10 cellular contexts compared by ENCODE assay signal in the genomic region with DNA sequence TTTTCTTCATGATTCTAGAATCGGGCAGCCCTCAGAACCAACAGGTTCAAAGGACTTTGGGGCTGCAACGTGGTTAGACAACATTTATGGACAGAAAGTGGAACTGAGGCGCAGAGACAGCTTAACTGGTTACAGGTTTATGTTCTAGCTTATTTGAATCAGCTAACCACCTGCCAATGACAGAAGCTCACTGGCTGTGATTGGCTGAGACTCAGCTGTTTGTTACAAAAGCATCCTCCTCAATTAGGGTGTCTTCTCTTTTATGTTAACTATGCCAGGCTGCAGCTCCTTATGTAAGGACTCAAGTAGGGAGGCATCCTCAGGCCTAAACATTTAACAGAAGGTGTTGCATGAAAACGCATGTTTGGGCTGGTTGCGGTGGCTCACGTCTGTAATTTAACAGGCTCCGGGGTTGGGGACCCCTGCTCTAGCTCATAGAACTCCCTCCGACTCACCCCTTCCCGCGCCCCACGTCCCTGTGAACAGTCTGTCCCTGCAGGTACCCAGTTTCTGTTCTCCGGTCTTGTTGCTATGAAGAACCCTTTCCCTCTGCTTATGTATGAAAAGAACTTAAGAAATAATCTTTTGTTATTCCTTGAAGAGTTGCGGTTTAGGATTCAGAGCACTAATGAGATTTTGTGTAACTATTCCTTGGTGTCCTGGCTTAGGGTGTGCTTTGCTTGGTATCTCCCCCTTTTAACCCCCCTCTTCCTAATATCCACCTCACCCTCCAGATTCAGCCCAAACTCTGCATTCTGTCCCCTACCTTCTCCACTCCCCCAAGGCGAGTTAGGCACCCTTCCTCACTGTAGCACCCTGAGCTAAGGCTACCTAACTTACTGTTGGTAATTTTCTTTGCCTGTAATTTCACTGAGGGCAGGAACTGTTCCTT. TPM values are rescaled to one million over a fixed set of nuclear protein-coding genes. Genes with fewer than 3 reads are reported as not detected.
DNase-seq lines count a peak whose midpoint lies in the region; ATAC-seq and TF ChIP-seq lines count a peak whose summit lies in the region.
"Had no signal": no experiment of that assay in that cellular context is flagged by ENCODE, and none has a peak within 500 bp of the region (broad histone marks: within the 10 kb centered on the region; RNA-seq: fewer than 3 reads in every experiment).

No MANE protein-coding gene starts in this region.

- no peaks in the 10 kb centered on the region for H3K27me3 ChIP-seq in iPS-18a (ENCODE audit: control insufficient read depth, insufficient read depth, low read length)
- H3K27me3 ChIP-seq: sigmoid colon had no signal

- H3K4me1 Mint-ChIP-seq in activated T-cell treated with anti-CD3 and anti-CD28 coated beads, Interleukin-2, amount 50 U/mL, for 24 hours (ENCODE audit: low read depth): peaks cover 33% of the 10 kb centered on the region
- H3K4me1 Mint-ChIP-seq in WTC11: peaks cover 25% of the 10 kb centered on the region
- H3K4me1 Mint-ChIP-seq in stimulated activated memory B cell treated with anti-CD40 and anti-IgM and Interleukin-4, amounts not matched to agents 10 μg/mL and 1 μg/mL and 100 μg/mL, for 72 hours: peaks cover 21% of the 10 kb centered on the region

- no peak for ATAC-seq in WTC11
- no peak for ATAC-seq in stimulated activated memory B cell treated with anti-CD40 and anti-IgM and Interleukin-4, amounts not matched to agents 10 μg/mL and 1 μg/mL and 100 μg/mL, for 72 hours

- no peaks in the 10 kb centered on the region for H3K36me3 ChIP-seq in iPS-18a (ENCODE audit: control insufficient read depth, low read depth, low read length)
- H3K36me3 ChIP-seq: sigmoid colon had no signal

- CTCF ChIA-PET in WTC11 (lab: Charles Lee): interaction anchor here (4.5 kb wide), 1 partner anchor 39 kb away, joined by 16 read pairs; no protein-coding TSS in a partner anchor

- no peaks in the 10 kb centered on the region for H3K27me3 Mint-ChIP-seq in activated T-cell treated with anti-CD3 and anti-CD28 coated beads, Interleukin-2, amount 50 U/mL, for 24 hours
- H3K27me3 Mint-ChIP-seq in WTC11 (ENCODE audit: low read depth): no peaks in the 10 kb centered on the region
- H3K27me3 Mint-ChIP-seq in stimulated activated memory B cell treated with anti-CD40 and anti-IgM and Interleukin-4, amounts not matched to agents 10 μg/mL and 1 μg/mL and 100 μg/mL, for 72 hours: no peaks in the 10 kb centered on the region

- H3K27ac Mint-ChIP-seq in activated T-cell treated with anti-CD3 and anti-CD28 coated beads, Interleukin-2, amount 50 U/mL, for 24 hours: peak overlapping the region; percentile 77
- peak overlapping the region; percentile 53; the same call in 1 of the 2 replicates for H3K27ac Mint-ChIP-seq in WTC11
- H3K27ac Mint-ChIP-seq in stimulated activated memory B cell treated with anti-CD40 and anti-IgM and Interleukin-4, amounts not matched to agents 10 μg/mL and 1 μg/mL and 100 μg/mL, for 72 hours: peak overlapping the region; percentile 86

- no peaks in the 10 kb centered on the region for H3K9me3 Mint-ChIP-seq in activated T-cell treated with anti-CD3 and anti-CD28 coated beads, Interleukin-2, amount 50 U/mL, for 24 hours
- no peaks in the 10 kb centered on the region for H3K9me3 Mint-ChIP-seq in WTC11
- H3K9me3 Mint-ChIP-seq in stimulated activated memory B cell treated with anti-CD40 and anti-IgM and Interleukin-4, amounts not matched to agents 10 μg/mL and 1 μg/mL and 100 μg/mL, for 72 hours: no peaks in the 10 kb centered on the region

- H3K4me3 ChIP-seq in iPS-18a (ENCODE audit: low read length): peak overlapping the region; percentile 84

- peaks cover 3% of the 10 kb centered on the region for H3K4me1 ChIP-seq in iPS-18a (ENCODE audit: control insufficient read depth, low read depth, low read length)

- no peak overlapping the region for H3K27ac ChIP-seq in iPS-18a (ENCODE audit: low read length)

- no peak for DNase-seq in activated T-cell treated with anti-CD3 and anti-CD28 coated beads, Interleukin-2, amount 50 U/mL, for 24 hours
- DNase-seq in activated T-cell treated with anti-CD3 and anti-CD28 coated beads for 4 hours (no peak), WTC11 (ENCODE audit: low spot score) (no peak), GM19240 (ENCODE audit: insufficient read length, low spot score) (no peak), NCI-H1092 treated with DMSO at 0.1 percent for 48 hours (lab: John Stamatoyannopoulos, UW) (no peak)
- no peak for DNase-seq in stimulated activated CD4-positive, alpha-beta T cell treated with anti-CD3 and anti-CD28 coated beads, Interleukin-12 subunit alpha, Interleukin-12 subunit beta, amount 100 ng/mL, for 4 hours
- DNase-seq: NCI-H446, sigmoid colon had no signal

- no peaks in the 10 kb centered on the region for H3K9me3 ChIP-seq in iPS-18a (ENCODE audit: control insufficient read depth, low read depth, low read length)
- H3K9me3 ChIP-seq: sigmoid colon had no signal

- H3K9ac ChIP-seq in iPS-18a (ENCODE audit: low read length): no peak overlapping the region

- no peak for TF ChIP-seq CTCF in WTC11 (IDR thresholded peaks at IDR 0.05)

- POLR2A ChIA-PET in WTC11 (lab: Charles Lee): interaction anchor here (0.8 kb wide), 1 partner anchor 22 kb away, joined by 4 read pairs; no protein-coding TSS in a partner anchor

- H3K4me3 Mint-ChIP-seq in activated T-cell treated with anti-CD3 and anti-CD28 coated beads, Interleukin-2, amount 50 U/mL, for 24 hours: peak overlapping the region; percentile 96
- peak overlapping the region; percentile 54 for H3K4me3 Mint-ChIP-seq in WTC11
- H3K4me3 Mint-ChIP-seq in stimulated activated memory B cell treated with anti-CD40 and anti-IgM and Interleukin-4, amounts not matched to agents 10 μg/mL and 1 μg/mL and 100 μg/mL, for 72 hours: no peak overlapping the region

- peaks cover 26% of the 10 kb centered on the region for H3K36me3 Mint-ChIP-seq in activated T-cell treated with anti-CD3 and anti-CD28 coated beads, Interleukin-2, amount 50 U/mL, for 24 hours (ENCODE audit: low read depth)
- no peaks in the 10 kb centered on the region for H3K36me3 Mint-ChIP-seq in WTC11
- no peaks in the 10 kb centered on the region for H3K36me3 Mint-ChIP-seq in stimulated activated memory B cell treated with anti-CD40 and anti-IgM and Interleukin-4, amounts not matched to agents 10 μg/mL and 1 μg/mL and 100 μg/mL, for 72 hours

TF ChIP-seq in WTC11, 78 proteins besides CTCF, POLR2A, EP300 and RAD21 (continues in another document):
- TF ChIP-seq CREB1 (CRISPR knock-in tag; IDR thresholded peaks at IDR 0.05) (no peak), ERG (CRISPR knock-in tag; IDR thresholded peaks at IDR 0.05) (no peak), ZNF263 (CRISPR knock-in tag; IDR thresholded peaks at IDR 0.05; ENCODE audit: low read depth) (no peak), IRF1 (CRISPR knock-in tag; IDR thresholded peaks at IDR 0.05) (no peak)
- TF ChIP-seq, protein P1, sequence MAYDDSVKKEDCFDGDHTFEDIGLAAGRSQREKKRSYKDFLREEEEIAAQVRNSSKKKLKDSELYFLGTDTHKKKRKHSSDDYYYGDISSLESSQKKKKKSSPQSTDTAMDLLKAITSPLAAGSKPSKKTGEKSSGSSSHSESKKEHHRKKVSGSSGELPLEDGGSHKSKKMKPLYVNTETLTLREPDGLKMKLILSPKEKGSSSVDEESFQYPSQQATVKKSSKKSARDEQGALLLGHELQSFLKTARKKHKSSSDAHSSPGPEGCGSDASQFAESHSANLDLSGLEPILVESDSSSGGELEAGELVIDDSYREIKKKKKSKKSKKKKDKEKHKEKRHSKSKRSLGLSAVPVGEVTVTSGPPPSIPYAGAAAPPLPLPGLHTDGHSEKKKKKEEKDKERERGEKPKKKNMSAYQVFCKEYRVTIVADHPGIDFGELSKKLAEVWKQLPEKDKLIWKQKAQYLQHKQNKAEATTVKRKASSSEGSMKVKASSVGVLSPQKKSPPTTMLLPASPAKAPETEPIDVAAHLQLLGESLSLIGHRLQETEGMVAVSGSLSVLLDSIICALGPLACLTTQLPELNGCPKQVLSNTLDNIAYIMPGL (CRISPR knock-in tag; IDR thresholded peaks at IDR 0.05): no peak

RNA-seq across cellular contexts. Expression of gene TMEM181, which starts 1.2 kb away (rescaled TPM):
- 18.8 to 22.1 TPM (median 21.2 TPM) in 3 replicates for total RNA-seq in WTC11 (2021)
